In the genomic region with DNA sequence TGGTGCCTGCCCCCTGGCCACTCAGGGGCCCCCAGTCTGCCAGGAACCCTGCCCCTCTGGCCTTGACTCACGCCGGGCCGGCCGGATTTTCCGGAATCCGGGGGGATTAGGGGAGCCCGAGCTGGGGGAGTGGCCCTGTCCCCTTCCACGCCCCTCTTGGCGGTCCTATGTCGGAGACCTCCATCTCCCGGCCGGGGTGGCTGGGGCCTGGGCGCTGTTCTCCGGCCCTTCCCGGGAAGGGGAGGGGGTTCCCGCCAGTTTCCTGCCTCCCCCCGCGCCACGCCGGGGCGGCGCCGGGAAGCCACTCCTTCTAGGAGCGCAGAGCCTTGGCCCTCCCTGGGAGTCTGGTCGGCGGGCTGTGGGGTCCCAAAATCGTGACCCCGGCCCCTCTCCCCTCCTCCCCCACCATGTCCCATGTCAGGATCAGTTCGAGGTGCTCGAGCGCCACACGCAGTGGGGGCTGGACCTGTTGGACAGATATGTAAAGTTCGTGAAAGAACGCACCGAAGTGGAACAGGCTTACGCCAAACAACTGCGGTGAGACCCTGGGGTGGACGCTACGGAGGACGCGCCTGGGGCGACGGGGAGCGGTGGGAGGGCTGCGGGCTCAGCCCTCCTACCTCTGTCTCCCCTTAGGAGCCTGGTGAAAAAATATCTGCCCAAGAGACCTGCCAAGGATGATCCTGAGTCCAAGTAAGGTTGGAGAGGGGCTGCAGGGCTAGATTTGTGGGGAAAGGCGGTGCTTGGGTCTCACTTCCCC, we compare ENCODE assay signal across 8 cellular contexts. TPM values are rescaled to one million over a fixed set of nuclear protein-coding genes. Genes with fewer than 3 reads are reported as not detected.
DNase-seq lines count a peak whose midpoint lies in the region; ATAC-seq, FAIRE-seq and TF ChIP-seq lines count a peak whose summit lies in the region.

No MANE protein-coding gene starts in this region.

- peak overlapping the region; percentile 66 to 91 (median 80) for H3K4me3 ChIP-seq in pancreas

- H3K36me3 ChIP-seq in pancreas, result no peaks in the 10 kb centered on the region

- no peak for TF ChIP-seq CTCF in pancreas (IDR thresholded peaks at IDR 0.05)

- peak overlapping the region; percentile 90 to 92 for H3K4me3 Mint-ChIP-seq in activated T-cell treated with anti-CD3 and anti-CD28 coated beads, Interleukin-2, amount 50 U/mL, for 72 hours

- no peaks in the 10 kb centered on the region for H3K27me3 ChIP-seq in pancreas

- no peaks in the 10 kb centered on the region for H3K9me3 Mint-ChIP-seq in activated T-cell treated with anti-CD3 and anti-CD28 coated beads, Interleukin-2, amount 50 U/mL, for 72 hours

- DNase-seq in CD1c-positive myeloid dendritic cell (ENCODE audit: extremely low spot score) (peak; percentile 8), HK-2 (ENCODE audit: unreplicated experiment) (peak; percentile 67), glomerular visceral epithelial cell (ENCODE audit: extremely low spot score) (peak; percentile 73), pancreas (peak; percentile 54 to 87 (median 67)), LoVo (ENCODE audit: low spot score) (no peak), DMS114 treated with DMSO at 0.1 percent for 48 hours (lab: John Stamatoyannopoulos, UW; ENCODE audit: unreplicated experiment) (no peak)
- DNase-seq in activated T-cell treated with anti-CD3 and anti-CD28 coated beads, Interleukin-2, amount 50 U/mL, for 72 hours, result peak; percentile 32 to 42
- DNase-seq in stimulated activated CD4-positive, alpha-beta T cell treated with anti-CD3 and anti-CD28 coated beads, Interleukin-2, amount 100 ng/mL, for 48 hours, result no peak

- peak overlapping the region; percentile 8 to 77 (median 44) for H3K27ac ChIP-seq in pancreas

- no peaks in the 10 kb centered on the region for H3K9me3 ChIP-seq in pancreas

- 1 to 2% methylated on average over 46 of the region's 46 CpGs for WGBS in pancreas, 2 donors

- H3K4me1 Mint-ChIP-seq in activated T-cell treated with anti-CD3 and anti-CD28 coated beads, Interleukin-2, amount 50 U/mL, for 72 hours (ENCODE audit: low read depth), result peaks cover 35% of the 10 kb centered on the region

- intact Hi-C loops in pancreas (cut with DNase I), result no loop called here

- peaks cover 12 to 26% (median 13%) of the 10 kb centered on the region in 3 donors for H3K4me1 ChIP-seq in pancreas

- FAIRE-seq in pancreas (lab: Jason Lieb, UNC), result no peak

- ATAC-seq in activated T-cell treated with anti-CD3 and anti-CD28 coated beads, Interleukin-2, amount 50 U/mL, for 72 hours (replicated peaks in 1 of 2), result no peak
- ATAC-seq in pancreas, result no peak

- H3K36me3 Mint-ChIP-seq in activated T-cell treated with anti-CD3 and anti-CD28 coated beads, Interleukin-2, amount 50 U/mL, for 72 hours (ENCODE audit: insufficient read depth in 2 of 2), result peaks cover 10 to 24% of the 10 kb centered on the region in 2 donors

- H3K27ac Mint-ChIP-seq in activated T-cell treated with anti-CD3 and anti-CD28 coated beads, Interleukin-2, amount 50 U/mL, for 72 hours, result no peak overlapping the region

- H3K27me3 Mint-ChIP-seq in activated T-cell treated with anti-CD3 and anti-CD28 coated beads, Interleukin-2, amount 50 U/mL, for 72 hours (ENCODE audit: low read depth), result no peaks in the 10 kb centered on the region

RNA-seq across cellular contexts. Expression of gene TRIP10, which starts 1.3 kb away (rescaled TPM):
- 10 to 100 TPM; 49.0 to 68.4 TPM for total RNA-seq in activated T-cell treated with anti-CD3 and anti-CD28 coated beads, Interleukin-2, amount 50 U/mL, for 72 hours
- total RNA-seq in pancreas, result 10 to 100 TPM; 16.4 to 36.8 (median 21.9) TPM
- polyA plus RNA-seq in pancreas, result 100 to 1,000 TPM in 1 of 2 donors, 10 to 100 TPM in 1; 92.1 to 102 TPM

RNA-seq across cellular contexts. Expression of gene GPR108, which starts 3.4 kb away (rescaled TPM):
- 100 to 1,000 TPM; 130 to 162 TPM for total RNA-seq in activated T-cell treated with anti-CD3 and anti-CD28 coated beads, Interleukin-2, amount 50 U/mL, for 72 hours
- 10 to 100 TPM; 46.1 to 62.6 (median 52.0) TPM for total RNA-seq in pancreas
- 100 to 1,000 TPM; 108 to 154 TPM for polyA plus RNA-seq in pancreas

RNA-seq across cellular contexts. Expression of gene C3, which starts 20.3 kb away (rescaled TPM):
- 1 to 10 TPM; 1.8 to 2.5 TPM for total RNA-seq in activated T-cell treated with anti-CD3 and anti-CD28 coated beads, Interleukin-2, amount 50 U/mL, for 72 hours
- total RNA-seq in pancreas, result 1,000 to 10,000 TPM in 2 of 6 donors, 100 to 1,000 TPM in 3, 10 to 100 TPM in 1; 67.7 to 3,753 (median 558) TPM
- polyA plus RNA-seq in pancreas, result 1,000 to 10,000 TPM in 1 of 2 donors, 100 to 1,000 TPM in 1; 447 to 1,383 TPM

RNA-seq across cellular contexts. Expression of gene SH2D3A, which starts 26.5 kb away (rescaled TPM):
- total RNA-seq in activated T-cell treated with anti-CD3 and anti-CD28 coated beads, Interleukin-2, amount 50 U/mL, for 72 hours, result 10 to 100 TPM; 19.9 to 24.5 TPM
- 10 to 100 TPM; 10.1 to 19.6 (median 13.5) TPM for total RNA-seq in pancreas
- polyA plus RNA-seq in pancreas, result 10 to 100 TPM; 31.9 to 33.0 TPM

RNA-seq across cellular contexts. Expression of gene VAV1, which starts 31.7 kb away (rescaled TPM):
- 100 to 1,000 TPM; 111 to 114 TPM for total RNA-seq in activated T-cell treated with anti-CD3 and anti-CD28 coated beads, Interleukin-2, amount 50 U/mL, for 72 hours
- total RNA-seq in pancreas, result 1 to 10 TPM in 3 of 6 donors, under 1 TPM in 3; 0.23 to 7.3 (median 1.7) TPM
- polyA plus RNA-seq in pancreas, result 1 to 10 TPM; 1.0 to 1.4 TPM

Comparison
In these comparisons a context has a peak if more than half of its experiments do, and no peak if none do; other contexts are left out.
1. DNase-seq: peak in CD1c-positive myeloid dendritic cell (single experiment), HK-2 (single experiment), activated T-cell treated with anti-CD3 and anti-CD28 coated beads, Interleukin-2, amount 50 U/mL, for 72 hours (2 of 2), glomerular visceral epithelial cell (single experiment) and pancreas (6 of 6); none in LoVo (single experiment), DMS114 treated with DMSO at 0.1 percent for 48 hours (single experiment) and stimulated activated CD4-positive, alpha-beta T cell treated with anti-CD3 and anti-CD28 coated beads, Interleukin-2, amount 100 ng/mL, for 48 hours (0 of 2).
2. RNA of gene C3, which starts 20.3 kb away (total RNA-seq): 67.7 to 3,753 TPM in pancreas; 1.8 to 2.5 TPM in activated T-cell treated with anti-CD3 and anti-CD28 coated beads, Interleukin-2, amount 50 U/mL, for 72 hours; every median in the first group is over 10 times any median in the second.